Comparison of ENCODE assay signal across 30 cellular contexts in genomic region chr11:26764315-26764714, GRCh38. TPM values are rescaled to one million over a fixed set of nuclear protein-coding genes. Genes with fewer than 3 reads are reported as not detected.
DNase-seq lines count a peak whose midpoint lies in the region; ATAC-seq, FAIRE-seq and TF ChIP-seq lines count a peak whose summit lies in the region.
"Had no signal": no experiment of that assay in that cellular context is flagged by ENCODE, and none has a peak within 500 bp of the region (broad histone marks: within the 10 kb centered on the region; RNA-seq: fewer than 3 reads in every experiment).

No MANE protein-coding gene starts in this region.

- no peak overlapping the region for H3K18ac ChIP-seq in neuronal stem cell (ENCODE audit: low read length)

- no peak for DNase-seq in neuronal stem cell (ENCODE audit: low spot score)
- peak; percentile 20 for DNase-seq in putamen (ENCODE audit: low spot score)
- no peak for DNase-seq in kidney
- DNase-seq: 8988T; ACHN; BE2C; C1 segment of cervical spinal cord; CD4-positive, alpha-beta memory T cell; CD4-positive, CD25-positive, alpha-beta regulatory T cell; CD8-positive, alpha-beta memory T cell; COR-L47; DMS 273 treated with DMSO at 0.1 percent for 48 hours; DMS153; DMS53; DMS79; DND-41; EL; GF-D8 had no signal

- no peak overlapping the region for H3K14ac ChIP-seq in neuronal stem cell (ENCODE audit: low read length)

- H3K36me3 ChIP-seq in OCI-LY1 (ENCODE audit: insufficient read depth, low read length) (no peaks in the 10 kb centered on the region), neuronal stem cell (replicated peaks in 1 of 2; ENCODE audit: control insufficient read depth in 2 of 2, insufficient read depth in 2 of 2, low read length in 2 of 2) (no peaks in the 10 kb centered on the region), kidney (ENCODE audit: control insufficient read depth in 1 of 2, insufficient read depth in 2 of 2, low read length in 2 of 2) (no peaks in the 10 kb centered on the region)
- H3K36me3 ChIP-seq: BE2C, BLaER1 had no signal

- no peaks in the 10 kb centered on the region for H3K9me2 ChIP-seq in OCI-LY1 (ENCODE audit: low read depth, low read length)

- no peaks in the 10 kb centered on the region for H3K9me3 ChIP-seq in OCI-LY1 (ENCODE audit: low read length)
- H3K9me3 ChIP-seq in neuronal stem cell (replicated peaks in 1 of 2; ENCODE audit: control insufficient read depth in 2 of 2, insufficient read depth in 1 of 2, low read depth in 1 of 2, low read length in 2 of 2) = no peaks in the 10 kb centered on the region
- H3K9me3 ChIP-seq in kidney (ENCODE audit: control insufficient read depth in 1 of 2, low read length in 2 of 2) = no peaks in the 10 kb centered on the region
- H3K9me3 ChIP-seq: BE2C, BLaER1 had no signal

- H3K4me1 ChIP-seq in OCI-LY1 (ENCODE audit: insufficient read depth, low read length, severe bottlenecking) (peaks cover 80% of the 10 kb centered on the region), neuronal stem cell (ENCODE audit: control insufficient read depth in 2 of 2, insufficient read depth in 1 of 2, low read depth in 1 of 2, low read length in 2 of 2) (peaks cover 0 to 4% of the 10 kb centered on the region in 2 donors), kidney (ENCODE audit: control insufficient read depth in 1 of 2, insufficient read depth in 1 of 2, low read depth in 1 of 2, low read length in 2 of 2) (no peaks in the 10 kb centered on the region)
- H3K4me1 ChIP-seq: BE2C, BLaER1 had no signal

- H4K8ac ChIP-seq in neuronal stem cell (ENCODE audit: low read depth, low read length) = no peak overlapping the region

- H2BK5ac ChIP-seq in neuronal stem cell (ENCODE audit: low read length) = no peak overlapping the region

- no peak overlapping the region for H3K23ac ChIP-seq in neuronal stem cell (ENCODE audit: low read depth, low read length, poor library complexity)

- no peak overlapping the region for H2BK120ac ChIP-seq in neuronal stem cell (ENCODE audit: low read depth, low read length)

- no peaks in the 10 kb centered on the region for H3K79me2 ChIP-seq in OCI-LY1 (ENCODE audit: insufficient read depth, low read length)

- H3K4ac ChIP-seq in neuronal stem cell (ENCODE audit: low read length) = no peak overlapping the region

- WGBS in neuronal stem cell (ENCODE audit: extremely low coverage in 2 of 2, insufficient read length in 2 of 2, insufficient replicate concordance in 1 of 2), 2 donors = no CpG with 5 or more reads among the region's 5 CpGs

- TF ChIP-seq CTCF in OCI-LY1 (IDR thresholded peaks at IDR 0.05; ENCODE audit: low read length) (no peak), kidney (IDR thresholded peaks at IDR 0.05; ENCODE audit: borderline replicate concordance, extremely low read depth, insufficient read depth) (no peak)

- H3K4me2 ChIP-seq in OCI-LY1 (ENCODE audit: low read length) = peak overlapping the region; percentile 46
- no peak overlapping the region for H3K4me2 ChIP-seq in neuronal stem cell (ENCODE audit: insufficient read depth, low read length, poor library complexity, severe bottlenecking)
- H3K4me2 ChIP-seq: BLaER1 had no signal

- peak overlapping the region; percentile 41 for H3K9ac ChIP-seq in OCI-LY1 (ENCODE audit: low read length)
- no peak overlapping the region for H3K9ac ChIP-seq in neuronal stem cell (ENCODE audit: low read depth, low read length, poor library complexity)
- no peak overlapping the region for H3K9ac ChIP-seq in kidney (ENCODE audit: low read length in 2 of 2)
- H3K9ac ChIP-seq: BLaER1 had no signal

- no peak for FAIRE-seq in kidney (lab: Jason Lieb, UNC)
- FAIRE-seq: A204.1, G401.6, GM12891, GM19239 had no signal

- no peak overlapping the region for H3K4me3 ChIP-seq in OCI-LY1 (ENCODE audit: low read depth, low read length, poor library complexity, severe bottlenecking)
- H3K4me3 ChIP-seq in neuronal stem cell (ENCODE audit: low read length in 2 of 2) = no peak overlapping the region
- no peak overlapping the region for H3K4me3 ChIP-seq in kidney (ENCODE audit: low read length in 2 of 2)
- H3K4me3 ChIP-seq: BLaER1 had no signal

- H3K79me1 ChIP-seq in neuronal stem cell (ENCODE audit: low read depth, low read length) = no peaks in the 10 kb centered on the region

- no peaks in the 10 kb centered on the region for H4K20me1 ChIP-seq in OCI-LY1 (ENCODE audit: insufficient read depth, low read length)
- H4K20me1 ChIP-seq: BLaER1 had no signal

- H2BK12ac ChIP-seq in neuronal stem cell (ENCODE audit: low read length) = no peak overlapping the region

- H2BK15ac ChIP-seq in neuronal stem cell (ENCODE audit: low read length) = no peak overlapping the region

- H4K91ac ChIP-seq in neuronal stem cell (ENCODE audit: low read depth, low read length, poor library complexity) = no peak overlapping the region

- H2AFZ ChIP-seq in OCI-LY1 (ENCODE audit: low read length) (no peak overlapping the region), neuronal stem cell (ENCODE audit: low read length) (peak overlapping the region; percentile 57)

- ATAC-seq in HG03108 (IDR thresholded peaks at IDR 0.05; ENCODE audit: unreplicated experiment) = no peak
- no peak for ATAC-seq in GM21360 (IDR thresholded peaks at IDR 0.05; ENCODE audit: unreplicated experiment)

- H3K27ac ChIP-seq in OCI-LY1 (ENCODE audit: low read depth, low read length, poor library complexity, severe bottlenecking) = peak overlapping the region; percentile 95
- H3K27ac ChIP-seq in neuronal stem cell (replicated peaks; ENCODE audit: low read length) = no peak overlapping the region
- no peak overlapping the region for H3K27ac ChIP-seq in kidney (ENCODE audit: low read depth in 2 of 2, low read length in 2 of 2)
- H3K27ac ChIP-seq: BLaER1 had no signal

- H3K27me3 ChIP-seq in OCI-LY1 (ENCODE audit: insufficient read depth, low read length) = no peaks in the 10 kb centered on the region
- no peaks in the 10 kb centered on the region for H3K27me3 ChIP-seq in neuronal stem cell (ENCODE audit: control insufficient read depth in 3 of 3, insufficient read depth in 3 of 3, low read depth in 1 of 3, low read length in 3 of 3)
- H3K27me3 ChIP-seq: BE2C, BLaER1 had no signal

- H3F3A ChIP-seq in OCI-LY1 (ENCODE audit: insufficient read depth, low read length) = no peaks in the 10 kb centered on the region; the same call in 1 of the 2 replicates

- intact Hi-C loops in kidney (cut with DNase I) = no loop called here

- H2AK5ac ChIP-seq in neuronal stem cell (ENCODE audit: low read depth, low read length) = no peak overlapping the region

RNA-seq across cellular contexts. Expression of gene SLC5A12, which starts 42.5 kb away (rescaled TPM):
- polyA plus RNA-seq in neuronal stem cell (2013, experiment 1 of 2) = 0.28 TPM
- polyA plus RNA-seq in neuronal stem cell (2013, experiment 2 of 2) = 0.33 TPM
- 0.94 TPM for total RNA-seq in kidney
- polyA plus RNA-seq in kidney (ENCODE audit: insufficient read depth, low read depth, low replicate concordance) = 227 TPM
- total RNA-seq: A673; CD4-positive, alpha-beta memory T cell; CD4-positive, CD25-positive, alpha-beta regulatory T cell; CD8-positive, alpha-beta memory T cell; Daoy had no signal
- polyA plus RNA-seq: AG04450; CD14-positive monocyte; CD4-positive, alpha-beta memory T cell; CD4-positive, CD25-positive, alpha-beta regulatory T cell; CD8-positive, alpha-beta memory T cell had no signal
